In the genomic region with DNA sequence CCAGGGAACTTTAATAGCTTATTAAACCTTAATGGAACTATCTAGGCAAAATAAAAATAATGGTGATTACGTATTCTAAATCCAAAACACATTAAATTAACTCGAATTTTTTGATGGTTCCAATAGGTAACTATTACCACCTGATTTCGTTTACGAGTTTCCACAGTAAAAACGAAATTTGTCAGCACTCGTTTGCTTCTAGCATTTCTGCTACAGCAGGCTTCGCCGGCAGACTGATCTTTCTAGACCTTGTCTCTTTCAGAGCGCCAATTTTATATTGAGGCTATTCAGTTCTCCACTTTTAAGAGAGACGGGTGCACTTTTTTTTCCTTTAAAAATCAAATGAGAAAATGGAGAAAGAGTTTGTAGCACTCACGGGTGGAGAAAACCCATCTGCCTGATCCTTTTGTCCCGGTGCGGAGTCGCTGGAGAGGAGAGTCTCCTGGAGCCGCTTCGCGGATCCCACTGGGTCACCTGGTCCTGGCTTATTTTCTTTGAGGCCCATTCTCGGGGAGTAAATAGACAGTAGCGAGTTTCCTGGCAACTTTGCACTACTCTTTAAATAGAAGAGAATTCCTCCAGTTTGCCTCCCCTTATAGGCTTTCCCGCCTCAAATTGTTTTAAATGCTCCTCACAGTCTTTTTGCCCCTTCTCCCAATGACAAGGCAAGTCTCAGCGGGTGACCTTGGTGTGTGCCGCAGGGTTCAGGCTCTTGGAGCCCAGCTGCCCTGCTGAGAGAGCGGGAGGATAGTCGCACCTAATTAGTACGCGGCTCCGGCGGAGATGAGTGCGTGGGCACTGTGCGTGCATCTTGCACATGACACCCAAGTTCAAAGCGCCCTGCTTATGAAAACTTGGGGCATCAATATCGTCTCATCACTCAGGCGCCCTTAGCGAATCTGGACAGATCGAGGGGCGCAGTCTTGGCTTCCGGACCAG, we compare ENCODE assay signal across 10 cellular contexts.
DNase-seq lines count a peak whose midpoint lies in the region; ATAC-seq, FAIRE-seq and TF ChIP-seq lines count a peak whose summit lies in the region.
"Had no signal": no experiment of that assay in that cellular context is flagged by ENCODE, and none has a peak within 500 bp of the region (broad histone marks: within the 10 kb centered on the region; RNA-seq: fewer than 3 reads in every experiment).

No MANE protein-coding gene starts in this region.

- no peak for DNase-seq in GM12891 (ENCODE audit: insufficient read length, low spot score)
- peak; percentile 10 for DNase-seq in T-helper 9 cell
- DNase-seq in K562 (ENCODE audit: extremely low read depth in 1 of 4, low spot score in 3 of 4), result no peak
- DNase-seq in neural crest cell (ENCODE audit: low read depth, low spot score), result no peak
- DNase-seq in HUDEP-2 (lab: John Stamatoyannopoulos, UW; ENCODE audit: unreplicated experiment in 76 of 76), result no peak
- DNase-seq: HCEC 1CT had no signal

- no peak overlapping the region for H3K27ac ChIP-seq in K562 (ENCODE audit: extremely low read depth, low read depth, low read length)

- no peak for TF ChIP-seq RAD21 in K562 (CRISPR knock-in tag; conservative IDR thresholded peaks at IDR 0.05 in 1 of 2, IDR thresholded peaks at IDR 0.05 in 1 of 2)

- peaks cover 94% of the 10 kb centered on the region for H3K27me3 Mint-ChIP-seq in neural crest cell (ENCODE audit: low read depth)

- intact Hi-C loops in K562 (cut with micrococcal nuclease), result no loop called here

- no peaks in the 10 kb centered on the region for H3K9me3 ChIP-seq in K562 (replicated peaks; ENCODE audit: control insufficient read depth, insufficient read depth, low read depth, low read length)

- H3K4me3 Mint-ChIP-seq in neural crest cell, result peak overlapping the region; percentile 89

- H3K4me1 Mint-ChIP-seq in neural crest cell, result peaks cover 56% of the 10 kb centered on the region

- 82% methylated on average over 36 of the region's 37 CpGs for WGBS in K562 (ENCODE audit: insufficient coverage, low coverage, missing lambda C conversion rate)

- no peak overlapping the region for H3K27ac Mint-ChIP-seq in neural crest cell (ENCODE audit: unreplicated experiment)

- in situ Hi-C loops in K562 (cut with MboI), result no loop called here

- no peaks in the 10 kb centered on the region for H3K9me1 ChIP-seq in K562 (ENCODE audit: control insufficient read depth, insufficient read depth, low read length)

- no peak overlapping the region for H2AFZ ChIP-seq in K562 (ENCODE audit: low read depth, low read length)

- H3K36me3 Mint-ChIP-seq in neural crest cell (ENCODE audit: low read depth), result peaks cover 6% of the 10 kb centered on the region

- TF ChIP-seq CTCF in K562 (IDR thresholded peaks at IDR 0.05 in 2 of 3, conservative IDR thresholded peaks at IDR 0.05 in 1 of 3; ENCODE audit: insufficient read depth in 2 of 3, low read depth in 1 of 3, low read length in 3 of 3), result no peak
- no peak for TF ChIP-seq CTCF in neural crest cell (conservative IDR thresholded peaks at IDR 0.05)

- ATAC-seq in K562, result no peak
- ATAC-seq in HG03159 (IDR thresholded peaks at IDR 0.05; ENCODE audit: unreplicated experiment), result no peak
- ATAC-seq in GM21528 (IDR thresholded peaks at IDR 0.05; ENCODE audit: low FRiP score, unreplicated experiment), result no peak
- no peak for ATAC-seq in GM21526 (IDR thresholded peaks at IDR 0.05; ENCODE audit: low FRiP score, unreplicated experiment)

- H3K9me3 Mint-ChIP-seq in neural crest cell, result no peaks in the 10 kb centered on the region

- H3K4me3 ChIP-seq in K562, result no peak overlapping the region

- BruUV-seq in K562 (replicated peaks; lab: Mats Ljungman, UMichigan), result no TSS peak

- TF ChIP-seq POLR2A in GM12891 (IDR thresholded peaks at IDR 0.05; ENCODE audit: low read depth, low read length) (no peak), K562 (conservative IDR thresholded peaks at IDR 0.05) (no peak)

- FAIRE-seq in GM12891 (lab: Jason Lieb, UNC) (peak; percentile 45), K562 (lab: Jason Lieb, UNC) (no peak)
- FAIRE-seq: bronchial epithelial cell had no signal

- H3K4me2 ChIP-seq in K562 (ENCODE audit: insufficient read depth, low read length), result no peak overlapping the region

- POLR2A ChIA-PET in K562 (lab: Yijun Ruan, JAX), result no interaction called here

- H4K20me1 ChIP-seq in K562 (replicated peaks; ENCODE audit: control insufficient read depth, insufficient read depth, low read length), result no peaks in the 10 kb centered on the region

- no peaks in the 10 kb centered on the region for H3K79me2 ChIP-seq in K562 (ENCODE audit: control insufficient read depth, insufficient read depth, low read length)

- no peak overlapping the region for H3K9ac ChIP-seq in K562 (ENCODE audit: insufficient read depth in 1 of 2, low read depth in 2 of 2, low read length in 2 of 2)

- H3K4me1 ChIP-seq in K562 (replicated peaks in 1 of 2; ENCODE audit: control insufficient read depth in 2 of 2, insufficient read depth in 2 of 2, low read length in 2 of 2), result peaks cover 0 to 2% of the 10 kb centered on the region in 2 experiments; a peak in 1 of 5 replicates

- no peaks in the 10 kb centered on the region for H3K27me3 ChIP-seq in K562 (ENCODE audit: control insufficient read depth in 2 of 2, insufficient read depth in 2 of 2, low read length in 2 of 2)

- CTCF ChIA-PET in K562 (lab: Yijun Ruan, JAX; ENCODE audit: low intra/inter-chr PET ratio), result no interaction called here

- H3K36me3 ChIP-seq in K562 (ENCODE audit: control insufficient read depth, insufficient read depth, low read length), result no peaks in the 10 kb centered on the region

- no peak for TF ChIP-seq EP300 in K562 (IDR thresholded peaks at IDR 0.05; ENCODE audit: low read length)

TF ChIP-seq in GM12891, 5 proteins besides CTCF, POLR2A, EP300 and RAD21:
- no peak for TF ChIP-seq POU2F2 (IDR thresholded peaks at IDR 0.05; ENCODE audit: low read depth, low read length)
- TF ChIP-seq POLR2AphosphoS5 (IDR thresholded peaks at IDR 0.05; ENCODE audit: low read depth, low read length), result no peak
- TF ChIP-seq TAF1 (IDR thresholded peaks at IDR 0.05; ENCODE audit: low read depth, low read length), result no peak
- TF ChIP-seq SPI1 (IDR thresholded peaks at IDR 0.05; ENCODE audit: low read depth, low read length), result no peak
- no peak for TF ChIP-seq PAX5 (IDR thresholded peaks at IDR 0.05; ENCODE audit: insufficient read depth, low read length, severe bottlenecking)

TF ChIP-seq in K562, 482 proteins besides CTCF, POLR2A, EP300 and RAD21:
- no peak for TF ChIP-seq BRCA1 (IDR thresholded peaks at IDR 0.05)
- no peak for TF ChIP-seq BRCA1 (CRISPR knock-in tag; IDR thresholded peaks at IDR 0.05)
- peak; percentile 82 for TF ChIP-seq ZBTB33 (CRISPR knock-in tag; IDR thresholded peaks at IDR 0.05)
